ENCODE assay signal across 31 cellular contexts in the genomic region with DNA sequence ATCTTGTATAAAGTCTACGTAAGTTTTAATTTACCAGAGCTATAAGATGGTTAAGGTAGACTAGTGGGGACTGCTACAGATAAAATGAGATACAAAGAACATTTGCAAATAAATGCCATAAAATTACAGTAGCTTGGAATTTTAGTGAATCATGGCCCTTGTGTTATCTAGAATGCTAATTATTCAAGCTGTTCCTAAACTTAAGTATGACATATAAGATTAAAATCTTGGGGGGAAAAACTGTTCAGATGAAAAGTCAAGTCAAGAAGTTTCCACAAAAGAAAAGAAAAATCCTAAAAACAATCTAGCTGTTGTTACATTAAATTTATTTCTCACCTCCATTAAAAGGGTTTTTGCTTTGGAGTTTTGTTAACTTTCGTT. TPM values are rescaled to one million over a fixed set of nuclear protein-coding genes. Genes with fewer than 3 reads are reported as not detected.
DNase-seq lines count a peak whose midpoint lies in the region; ATAC-seq, FAIRE-seq and TF ChIP-seq lines count a peak whose summit lies in the region.
"Had no signal": no experiment of that assay in that cellular context is flagged by ENCODE, and none has a peak within 500 bp of the region (broad histone marks: within the 10 kb centered on the region; RNA-seq: fewer than 3 reads in every experiment).

No MANE protein-coding gene starts in this region.

- POLR2A ChIA-PET in A673 (lab: Charles Lee; ENCODE audit: low non-redundant PET): no interaction called here
- POLR2A ChIA-PET in endothelial cell of umbilical vein (lab: Charles Lee): no interaction called here
- POLR2A ChIA-PET in CD4-positive, alpha-beta T cell (lab: Charles Lee): no interaction called here

- H3K27me3 ChIP-seq in A673 (replicated peaks; ENCODE audit: insufficient read depth, low read depth, low read length, poor library complexity) (no peaks in the 10 kb centered on the region), endothelial cell of umbilical vein (ENCODE audit: control insufficient read depth in 2 of 2, insufficient read depth in 2 of 2, low read length in 2 of 2) (peaks cover 0 to 8% of the 10 kb centered on the region in 2 experiments)
- peaks cover 24% of the 10 kb centered on the region for H3K27me3 ChIP-seq in CD4-positive, alpha-beta T cell (ENCODE audit: control insufficient read depth, insufficient read depth, low read length)

- H3K9me3 ChIP-seq in A673 (ENCODE audit: low read depth, low read length, poor library complexity, severe bottlenecking) (no peaks in the 10 kb centered on the region), endothelial cell of umbilical vein (replicated peaks; ENCODE audit: control insufficient read depth, insufficient read depth, low read length) (no peaks in the 10 kb centered on the region)
- no peaks in the 10 kb centered on the region for H3K9me3 ChIP-seq in CD4-positive, alpha-beta T cell (ENCODE audit: control insufficient read depth, low read length)
- H3K9me3 ChIP-seq: gastroesophageal sphincter, suprapubic skin had no signal

- peaks cover 33% of the 10 kb centered on the region for H3K27me3 Mint-ChIP-seq in neural crest cell (ENCODE audit: low read depth)
- H3K27me3 Mint-ChIP-seq in CD4-positive, alpha-beta T cell: peaks cover 46% of the 10 kb centered on the region

- peak overlapping the region; percentile 83 for H3K4me3 Mint-ChIP-seq in neural crest cell
- H3K4me3 Mint-ChIP-seq in CD4-positive, alpha-beta T cell: no peak overlapping the region
- H3K4me3 Mint-ChIP-seq: activated CD4-positive, alpha-beta memory T cell treated with anti-CD3 and anti-CD28 coated beads, Interleukin-2, amount 10 ng/mL, durations not matched to agents 7 days and 5 days; central memory CD8-positive, alpha-beta T cell; HFFc6; T-helper 17 cell had no signal

- H4K20me1 ChIP-seq in endothelial cell of umbilical vein (replicated peaks; ENCODE audit: control insufficient read depth, extremely low read depth, insufficient read depth, low read length): no peaks in the 10 kb centered on the region

- H3K79me2 ChIP-seq in endothelial cell of umbilical vein (ENCODE audit: control insufficient read depth, insufficient read depth, low read length): no peaks in the 10 kb centered on the region

- no peak for ATAC-seq in HG02678 (IDR thresholded peaks at IDR 0.05; ENCODE audit: unreplicated experiment)
- ATAC-seq in CD4-positive, alpha-beta T cell (ENCODE audit: poor library complexity): no peak
- ATAC-seq: left lobe of liver, T-helper 17 cell had no signal

- H3K4me3 ChIP-seq in A673 (ENCODE audit: low read depth, low read length, poor library complexity, severe bottlenecking): no peak overlapping the region
- H3K4me3 ChIP-seq in endothelial cell of umbilical vein (replicated peaks in 1 of 3; ENCODE audit: insufficient read depth in 1 of 3, low read depth in 1 of 3, low read length in 3 of 3): no peak overlapping the region
- H3K4me3 ChIP-seq: gastroesophageal sphincter, GM23248, suprapubic skin had no signal

- TF ChIP-seq CTCF in A673 (conservative IDR thresholded peaks at IDR 0.05; ENCODE audit: low read depth, low read length) (no peak), VCaP (conservative IDR thresholded peaks at IDR 0.05) (no peak), endothelial cell of umbilical vein (IDR thresholded peaks at IDR 0.05; ENCODE audit: extremely low read depth in 1 of 2, insufficient read depth in 1 of 2, low read depth in 1 of 2, low read length in 2 of 2) (no peak), neural crest cell (conservative IDR thresholded peaks at IDR 0.05) (no peak)
- no peak for TF ChIP-seq CTCF in CD4-positive, alpha-beta T cell (IDR thresholded peaks at IDR 0.05)

- H3K27ac ChIP-seq in A673 (ENCODE audit: low read depth, low read length, poor library complexity, severe bottlenecking): peak overlapping the region; percentile 37
- peak overlapping the region; percentile 80; the same call in 1 of the 2 replicates for H3K27ac ChIP-seq in VCaP
- H3K27ac ChIP-seq in endothelial cell of umbilical vein (ENCODE audit: insufficient read depth, low read depth, low read length): no peak overlapping the region
- no peak overlapping the region for H3K27ac ChIP-seq in CD4-positive, alpha-beta T cell (ENCODE audit: low read depth, low read length)
- H3K27ac ChIP-seq: 22Rv1, GM23248, suprapubic skin had no signal

- H3K4me2 ChIP-seq in endothelial cell of umbilical vein (ENCODE audit: insufficient read depth, low read length): no peak overlapping the region

- peaks cover 66% of the 10 kb centered on the region for H3K4me1 Mint-ChIP-seq in neural crest cell
- H3K4me1 Mint-ChIP-seq in CD4-positive, alpha-beta T cell (ENCODE audit: low read depth): peaks cover 16% of the 10 kb centered on the region

- intact Hi-C loops in A673 (cut with micrococcal nuclease; ENCODE audit: unreplicated experiment) (loop anchor here (5.0 kb wide), 2 partner anchors 102 to 177 kb away; no protein-coding TSS in a partner anchor), endothelial cell of umbilical vein (cut with micrococcal nuclease) (no loop called here)
- intact Hi-C loops in CD4-positive, alpha-beta T cell (cut with DNase I, micrococcal nuclease): no loop called here

- peak; percentile 24 for FAIRE-seq in endothelial cell of umbilical vein (lab: Jason Lieb, UNC)

- no peak for TF ChIP-seq POLR2A in endothelial cell of umbilical vein (IDR thresholded peaks at IDR 0.05; ENCODE audit: low read depth, low read length)

- DNase-seq in A673 (ENCODE audit: low spot score): no peak
- no peak for DNase-seq in endothelial cell of umbilical vein (ENCODE audit: low read depth, low spot score)
- DNase-seq in neural crest cell (ENCODE audit: low read depth, low spot score): no peak
- no peak for DNase-seq in iPS-NIHi11 (ENCODE audit: low spot score)
- no peak for DNase-seq in CD4-positive, alpha-beta T cell
- no peak for DNase-seq in NCI-H1105 treated with DMSO at 0.1 percent for 48 hours (lab: John Stamatoyannopoulos, UW)
- DNase-seq: activated CD4-positive, alpha-beta memory T cell treated with anti-CD3 and anti-CD28 coated beads, Interleukin-2, amount 10 ng/mL, durations not matched to agents 7 days and 5 days; activated CD4-positive, alpha-beta T cell treated with anti-CD3 and anti-CD28 coated beads for 1 hour; activated CD8-positive, alpha-beta memory T cell treated with anti-CD3 and anti-CD28 coated beads, Interleukin-2, amount 50 U/mL, for 4 hours; activated naive CD4-positive, alpha-beta T cell treated with Interleukin-2 at 50 U/mL for 16 hours; dermis blood vessel endothelial cell; DND-41; HFFc6; KG1; MM.1S; NCI-H1417 treated with DMSO at 0.1 percent for 48 hours; NCI-H2081; NCI-H526; NK-92 treated with Interleukin-12 subunit alpha and Interleukin-12 subunit beta, amount 100 ng/mL, for 24 hours; stimulated activated naive CD4-positive, alpha-beta T cell; T-helper 17 cell had no signal

- no peaks in the 10 kb centered on the region for H3K9me1 ChIP-seq in endothelial cell of umbilical vein (replicated peaks; ENCODE audit: control insufficient read depth, extremely low read depth, insufficient read depth, low read length)

- H3K9me3 Mint-ChIP-seq in neural crest cell: no peaks in the 10 kb centered on the region
- H3K9me3 Mint-ChIP-seq in CD4-positive, alpha-beta T cell: no peaks in the 10 kb centered on the region
- H3K9me3 Mint-ChIP-seq: activated CD4-positive, alpha-beta memory T cell treated with anti-CD3 and anti-CD28 coated beads, Interleukin-2, amount 10 ng/mL, durations not matched to agents 7 days and 5 days; central memory CD8-positive, alpha-beta T cell; HFFc6 had no signal

- CTCF ChIA-PET in A673 (lab: Charles Lee) (no interaction called here), endothelial cell of umbilical vein (lab: Charles Lee) (interaction anchor here (6.1 kb wide), 1 partner anchor 167 kb away, joined by 78 read pairs; no protein-coding TSS in a partner anchor)
- CTCF ChIA-PET in CD4-positive, alpha-beta T cell (lab: Charles Lee): no interaction called here

- peak overlapping the region; percentile 99 for H3K27ac Mint-ChIP-seq in neural crest cell (ENCODE audit: unreplicated experiment)
- no peak overlapping the region for H3K27ac Mint-ChIP-seq in CD4-positive, alpha-beta T cell
- H3K27ac Mint-ChIP-seq: activated CD4-positive, alpha-beta memory T cell treated with anti-CD3 and anti-CD28 coated beads, Interleukin-2, amount 10 ng/mL, durations not matched to agents 7 days and 5 days; CD14-positive monocyte; T-helper 17 cell had no signal

- H3K36me3 Mint-ChIP-seq in neural crest cell (ENCODE audit: low read depth): peaks cover 4% of the 10 kb centered on the region
- peaks cover 39% of the 10 kb centered on the region for H3K36me3 Mint-ChIP-seq in CD4-positive, alpha-beta T cell (ENCODE audit: low read depth)

- dilution Hi-C loops in endothelial cell of umbilical vein (cut with MboI; ENCODE audit: extremely low pct_ligation_motif_present, low sequenced_read_pairs): no loop called here

- H3K4me1 ChIP-seq in A673 (ENCODE audit: insufficient read depth, low read length, poor library complexity, severe bottlenecking): peaks cover 40% of the 10 kb centered on the region
- peaks cover 19% of the 10 kb centered on the region for H3K4me1 ChIP-seq in endothelial cell of umbilical vein (ENCODE audit: control insufficient read depth, extremely low read depth, insufficient read depth, low read length)

- H2AFZ ChIP-seq in endothelial cell of umbilical vein (ENCODE audit: low read depth, low read length): no peak overlapping the region
- H2AFZ ChIP-seq: GM23248 had no signal

- no peak overlapping the region for H3K9ac ChIP-seq in endothelial cell of umbilical vein (replicated peaks; ENCODE audit: extremely low read depth, insufficient read depth, low read length)
- H3K9ac ChIP-seq: GM23248 had no signal

- BruUV-seq in A673 (replicated peaks; lab: Mats Ljungman, UMichigan): no TSS peak
- BruUV-seq in endothelial cell of umbilical vein (replicated peaks; lab: Mats Ljungman, UMichigan): no TSS peak

- H3K36me3 ChIP-seq in A673 (ENCODE audit: insufficient read depth, low read length, poor library complexity, severe bottlenecking): peaks cover 8% of the 10 kb centered on the region
- H3K36me3 ChIP-seq in endothelial cell of umbilical vein (ENCODE audit: control insufficient read depth in 2 of 2, extremely low read depth in 1 of 2, insufficient read depth in 2 of 2, low read length in 2 of 2): no peaks in the 10 kb centered on the region

TF ChIP-seq in endothelial cell of umbilical vein, 7 proteins besides CTCF, POLR2A, EP300 and RAD21 (continues in another document):
- no peak for TF ChIP-seq FOS (IDR thresholded peaks at IDR 0.05; ENCODE audit: borderline replicate concordance, insufficient read depth, low read length)

RNA-seq across cellular contexts. Expression of a gene that starts 51.7 kb away (rescaled TPM):
- total RNA-seq in A673 (2021): 42.7 and 49.1 TPM in 2 replicates
- total RNA-seq in endothelial cell of umbilical vein: not detected in 2 replicates
- polyA plus RNA-seq in endothelial cell of umbilical vein: not detected in 2 replicates
- polyA plus RNA-seq in endothelial cell of umbilical vein (2011; cell fraction: cytosol; rRNA removed): not detected in 2 replicates
- polyA plus RNA-seq in endothelial cell of umbilical vein (2011; cell fraction: nucleus; rRNA removed): not detected in 2 replicates
- 0.04 and 0.14 TPM in 2 replicates for polyA plus RNA-seq in endothelial cell of umbilical vein (2012)
- not detected in 2 replicates for polyA minus RNA-seq in endothelial cell of umbilical vein
- 5.3 TPM for polyA minus RNA-seq in endothelial cell of umbilical vein (2011; cell fraction: cytosol; rRNA and poly(A)+ RNA removed)
- not detected in 2 replicates for polyA minus RNA-seq in endothelial cell of umbilical vein (2011; cell fraction: nucleus; rRNA and poly(A)+ RNA removed)
- not detected in 2 replicates for total RNA-seq in neural crest cell
- not detected for total RNA-seq in CD4-positive, alpha-beta T cell
- total RNA-seq: GM23248, HFFc6, left lobe of liver, Right ventricle myocardium inferior, T-helper 17 cell had no signal
- polyA plus RNA-seq: CD14-positive monocyte had no signal

Comparison
In these comparisons a context has a peak if more than half of its experiments do, and no peak if none do; other contexts are left out.
1. H3K27ac ChIP-seq: peak in A673 (single experiment) and VCaP (single experiment); none in endothelial cell of umbilical vein (single experiment) and CD4-positive, alpha-beta T cell (single experiment).
2. RNA of a gene that starts 51.7 kb away (total RNA-seq): 42.7 to 49.1 TPM in A673; not detected in endothelial cell of umbilical vein, not detected in neural crest cell and not detected in CD4-positive, alpha-beta T cell; every median in the first group is over 10 times any median in the second.